In the genomic region with DNA sequence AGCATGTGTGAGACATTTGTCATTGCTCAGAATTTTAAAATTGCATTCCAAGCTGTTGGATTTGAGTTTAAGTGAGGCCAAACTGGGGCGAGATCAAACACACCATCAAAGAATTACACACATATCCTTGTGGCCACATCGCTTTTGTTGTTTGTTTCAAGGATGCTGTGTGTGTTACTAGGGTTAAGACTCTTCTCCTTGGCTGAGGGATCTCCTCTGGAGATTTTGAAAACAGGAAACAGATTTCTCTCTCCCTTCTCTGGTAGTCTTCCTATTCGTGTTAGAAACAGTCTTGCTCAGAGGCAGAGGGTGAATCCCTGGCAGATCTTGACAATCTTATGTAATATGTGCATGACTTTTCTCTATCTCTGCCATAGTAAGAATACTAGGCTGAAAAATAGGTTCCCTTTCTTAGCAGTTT, we compare ENCODE assay signal across 13 cellular contexts.
DNase-seq lines count a peak whose midpoint lies in the region; ATAC-seq and TF ChIP-seq lines count a peak whose summit lies in the region.
"Had no signal": no experiment of that assay in that cellular context is flagged by ENCODE, and none has a peak within 500 bp of the region (broad histone marks: within the 10 kb centered on the region; RNA-seq: fewer than 3 reads in every experiment).

No MANE protein-coding gene starts in this region.

- H3K27me3 Mint-ChIP-seq in activated naive CD8-positive, alpha-beta T cell treated with anti-CD3 and anti-CD28 coated beads for 36 hours, result no peaks in the 10 kb centered on the region
- H3K27me3 Mint-ChIP-seq in immature natural killer cell (ENCODE audit: low read depth in 3 of 3), result peaks cover 0 to 2% (median 0%) of the 10 kb centered on the region in 3 donors

- H3K4me3 ChIP-seq in AG10803 (ENCODE audit: low read length), result no peak overlapping the region
- H3K4me3 ChIP-seq: esophagus squamous epithelium, left lung, thoracic aorta had no signal

- TF ChIP-seq CTCF in AG10803 (conservative IDR thresholded peaks at IDR 0.05; ENCODE audit: low read length), result no peak

- H3K4me1 Mint-ChIP-seq in activated naive CD8-positive, alpha-beta T cell treated with anti-CD3 and anti-CD28 coated beads for 36 hours, result peaks cover 39% of the 10 kb centered on the region
- H3K4me1 Mint-ChIP-seq in immature natural killer cell, result peaks cover 0 to 6% of the 10 kb centered on the region in 2 donors

- peak; percentile 82 for DNase-seq in AG10803 (ENCODE audit: low read depth)
- peak; percentile 14 for DNase-seq in HT1080 (ENCODE audit: low read depth)
- DNase-seq in activated naive CD8-positive, alpha-beta T cell treated with anti-CD3 and anti-CD28 coated beads for 36 hours, result no peak
- no peak for DNase-seq in immature natural killer cell
- DNase-seq in DMS 273 (lab: John Stamatoyannopoulos, UW; ENCODE audit: unreplicated experiment), result no peak
- DNase-seq: activated CD8-positive, alpha-beta memory T cell treated with anti-CD3 and anti-CD28 coated beads for 24 hours; brain microvascular endothelial cell; esophagus squamous epithelium; left lung had no signal

- peak overlapping the region; percentile 61 for H3K27ac Mint-ChIP-seq in activated naive CD8-positive, alpha-beta T cell treated with anti-CD3 and anti-CD28 coated beads for 36 hours
- H3K27ac Mint-ChIP-seq in immature natural killer cell, result peak overlapping the region; percentile 2 to 82 (median 62)

- H3K9me3 Mint-ChIP-seq in activated naive CD8-positive, alpha-beta T cell treated with anti-CD3 and anti-CD28 coated beads for 36 hours, result no peaks in the 10 kb centered on the region
- H3K9me3 Mint-ChIP-seq in immature natural killer cell, result no peaks in the 10 kb centered on the region

- no peak overlapping the region for H3K4me3 Mint-ChIP-seq in activated naive CD8-positive, alpha-beta T cell treated with anti-CD3 and anti-CD28 coated beads for 36 hours
- H3K4me3 Mint-ChIP-seq in immature natural killer cell, result no peak overlapping the region

- H3K36me3 Mint-ChIP-seq in activated naive CD8-positive, alpha-beta T cell treated with anti-CD3 and anti-CD28 coated beads for 36 hours, result peaks cover 42% of the 10 kb centered on the region
- peaks cover 24 to 41% (median 27%) of the 10 kb centered on the region in 3 donors for H3K36me3 Mint-ChIP-seq in immature natural killer cell

- ATAC-seq in GM19463 (IDR thresholded peaks at IDR 0.05; ENCODE audit: unreplicated experiment) (no peak), HG03135 (IDR thresholded peaks at IDR 0.05; ENCODE audit: unreplicated experiment) (no peak), HG02642 (IDR thresholded peaks at IDR 0.05; ENCODE audit: poor library complexity, unreplicated experiment) (no peak)
- ATAC-seq: left lung had no signal

Comparison
In these comparisons a context has a peak if more than half of its experiments do, and no peak if none do; other contexts are left out.
1. DNase-seq: peak in AG10803 (single experiment) and HT1080 (single experiment); none in activated naive CD8-positive, alpha-beta T cell treated with anti-CD3 and anti-CD28 coated beads for 36 hours (single experiment), immature natural killer cell (0 of 3) and DMS 273 (single experiment).